In genomic region chrX:71550578-71550977, GRCh38 we compare ENCODE assay signal across 1 cellular context.
TF ChIP-seq lines count a peak whose summit lies in the region.

No MANE protein-coding gene starts in this region.

TF ChIP-seq in GM12878, 131 proteins besides CTCF, POLR2A, EP300 and RAD21:
- TF ChIP-seq ZBTB11 (CRISPR knock-in tag; IDR thresholded peaks at IDR 0.05) (no peak), RAD51 (IDR thresholded peaks at IDR 0.05) (no peak), TCF3 (IDR thresholded peaks at IDR 0.05; ENCODE audit: borderline replicate concordance, insufficient read depth, low read depth, low read length) (no peak), PAX8 (IDR thresholded peaks at IDR 0.05) (no peak), TARDBP (IDR thresholded peaks at IDR 0.05; ENCODE audit: borderline replicate concordance) (no peak), JUND (IDR thresholded peaks at IDR 0.05; ENCODE audit: low read depth, low read length) (no peak), SIX5 (IDR thresholded peaks at IDR 0.05; ENCODE audit: low read depth, low read length, severe bottlenecking) (no peak), FOXM1 (IDR thresholded peaks at IDR 0.05; ENCODE audit: low read depth, low read length) (no peak), CBFB (IDR thresholded peaks at IDR 0.05; ENCODE audit: low read depth) (no peak), SUPT20H (IDR thresholded peaks at IDR 0.05; ENCODE audit: borderline replicate concordance, control insufficient read depth, low read depth, low read length) (no peak), SMC3 (IDR thresholded peaks at IDR 0.05; ENCODE audit: borderline replicate concordance, low read length) (no peak), EED (IDR thresholded peaks at IDR 0.05; ENCODE audit: low read depth) (no peak)
